Comparison of ENCODE assay signal across 10 cellular contexts in genomic region chr7:143382791-143383641, GRCh38. TPM values are rescaled to one million over a fixed set of nuclear protein-coding genes. Genes with fewer than 3 reads are reported as not detected.
A peak's percentile ranks its signal among the peaks of the same experiment; 100 is the strongest.
DNase-seq lines count a peak whose midpoint lies in the region; ATAC-seq and FAIRE-seq lines count a peak whose summit lies in the region.
"Had no signal": no experiment of that assay in that cellular context is flagged by ENCODE, and none has a peak within 500 bp of the region (broad histone marks: within the 10 kb centered on the region; RNA-seq: fewer than 3 reads in every experiment).

No MANE protein-coding gene starts in this region.

- peak overlapping the region; percentile 98 for H3K9ac ChIP-seq in GM23248
- H3K9ac ChIP-seq in iPS-18a (ENCODE audit: low read length), result no peak overlapping the region

- in situ Hi-C loops in GM23248 (cut with MboI), result no loop called here

- H3K9me2 ChIP-seq in GM23248 (ENCODE audit: insufficient read depth), result no peaks in the 10 kb centered on the region

- FAIRE-seq in small intestine (lab: Jason Lieb, UNC), result no peak

- H3K4me3 ChIP-seq in GM23248 (peak overlapping the region; percentile 98), iPS-18a (ENCODE audit: low read length) (peak overlapping the region; percentile 88), small intestine (ENCODE audit: low read depth in 1 of 2, low read length in 2 of 2) (no peak overlapping the region)

- H3K4me1 ChIP-seq in GM23248 (ENCODE audit: insufficient read depth), result peaks cover 38% of the 10 kb centered on the region
- peaks cover 16% of the 10 kb centered on the region for H3K4me1 ChIP-seq in iPS-18a (ENCODE audit: control insufficient read depth, low read depth, low read length)
- H3K4me1 ChIP-seq in small intestine (ENCODE audit: control insufficient read depth in 2 of 2, insufficient read depth in 1 of 2, low read depth in 1 of 2, low read length in 1 of 2), result peaks cover 5 to 16% of the 10 kb centered on the region in 2 donors

- H3K27ac ChIP-seq in GM23248, result peak overlapping the region; percentile 98; the same call in 1 of the 2 replicates
- peak overlapping the region; percentile 96 for H3K27ac ChIP-seq in angular gyrus (ENCODE audit: low read depth, low read length)
- H3K27ac ChIP-seq in iPS-18a (ENCODE audit: low read length), result no peak overlapping the region
- H3K27ac ChIP-seq in small intestine (ENCODE audit: low read depth in 1 of 2, low read length in 1 of 2), result peak overlapping the region; percentile 26 to 97

- H3F3A ChIP-seq in GM23248 (ENCODE audit: insufficient read depth), result peaks cover 58% of the 10 kb centered on the region

- H3K79me2 ChIP-seq in GM23248 (ENCODE audit: insufficient read depth), result peaks cover 87% of the 10 kb centered on the region

- H3K36me3 ChIP-seq in GM23248 (ENCODE audit: low read depth) (peaks cover 5% of the 10 kb centered on the region; the same call in 1 of the 2 replicates), iPS-18a (ENCODE audit: control insufficient read depth, low read depth, low read length) (peaks cover 35% of the 10 kb centered on the region), small intestine (ENCODE audit: control insufficient read depth in 2 of 2, insufficient read depth in 2 of 2, low read length in 2 of 2) (no peaks in the 10 kb centered on the region)

- H3K4me2 ChIP-seq in GM23248 (ENCODE audit: unreplicated experiment), result peak overlapping the region; percentile 99

- H3K9me3 ChIP-seq in GM23248 (ENCODE audit: low read depth) (no peaks in the 10 kb centered on the region), iPS-18a (ENCODE audit: control insufficient read depth, low read depth, low read length) (no peaks in the 10 kb centered on the region), small intestine (ENCODE audit: control insufficient read depth, low read depth) (no peaks in the 10 kb centered on the region)

- H3K27me3 ChIP-seq in GM23248 (replicated peaks; ENCODE audit: insufficient read depth) (no peaks in the 10 kb centered on the region), iPS-18a (ENCODE audit: control insufficient read depth, insufficient read depth, low read length) (no peaks in the 10 kb centered on the region), small intestine (ENCODE audit: control insufficient read depth in 2 of 2, insufficient read depth in 2 of 2, low read length in 2 of 2) (no peaks in the 10 kb centered on the region)

- DNase-seq in GM23248 (no peak), small intestine (no peak), HT-29 (ENCODE audit: low spot score) (no peak), activated gamma-delta T cell treated with Interleukin-2 at 50 U/mL for 16 hours (no peak)
- DNase-seq: activated CD8-positive, alpha-beta memory T cell treated with anti-CD3 and anti-CD28 coated beads for 24 hours had no signal

- 74 to 78% methylated on average over 12 to 15 of the region's 15 CpGs for WGBS in GM23248 (ENCODE audit: low coverage in 1 of 2, low lambda C conversion rate in 2 of 2, missing lambda C conversion rate in 2 of 2), 2 experiments
- 83 to 88% (median 85%) methylated on average over 15 of the region's 15 CpGs for WGBS in small intestine, 3 donors

- H4K20me1 ChIP-seq in GM23248 (ENCODE audit: insufficient read depth), result peaks cover 25% of the 10 kb centered on the region

- no peak overlapping the region for H2AFZ ChIP-seq in GM23248

- no peak for ATAC-seq in GM21360 (IDR thresholded peaks at IDR 0.05; ENCODE audit: unreplicated experiment)
- no peak for ATAC-seq in GM18520 (IDR thresholded peaks at IDR 0.05; ENCODE audit: unreplicated experiment)

RNA-seq across cellular contexts. Expression of gene ZYX, which starts 1.9 kb away (rescaled TPM):
- total RNA-seq in GM23248 (2014; rRNA removed; shearing (Covaris generic)), result 140 and 148 TPM in 2 replicates
- 380 and 396 TPM in 2 replicates for polyA plus RNA-seq in GM23248 (2016; fragmentation: Nextera tagmentation; extraction: Ambion mirVana)
- polyA plus RNA-seq in small intestine, result 10 to 100 TPM; 50.3 to 73.2 (median 50.8) TPM
- total RNA-seq in HT-29 (2014; rRNA removed; shearing (Covaris generic)), result 116 and 148 TPM in 2 replicates

RNA-seq across cellular contexts. Expression of gene FAM131B, which starts 20.5 kb away (rescaled TPM):
- total RNA-seq in GM23248 (2014; rRNA removed; shearing (Covaris generic)), result 3.0 TPM in 2 replicates
- polyA plus RNA-seq in GM23248 (2016; fragmentation: Nextera tagmentation; extraction: Ambion mirVana) (0.50 and 1.1 TPM in 2 replicates), small intestine (1 to 10 TPM in 1 of 3 donors, under 1 TPM in 1, not detected in 1; 0.54 to 3.3 TPM)
- total RNA-seq in HT-29 (2014; rRNA removed; shearing (Covaris generic)), result 13.2 and 17.6 TPM in 2 replicates

RNA-seq across cellular contexts. Expression of gene EPHA1, which starts 25.6 kb away (rescaled TPM):
- not detected in 2 replicates for total RNA-seq in GM23248 (2014; rRNA removed; shearing (Covaris generic))
- polyA plus RNA-seq in GM23248 (2016; fragmentation: Nextera tagmentation; extraction: Ambion mirVana), result 0.80 and 0.83 TPM in 2 replicates
- polyA plus RNA-seq in small intestine, result 10 to 100 TPM; 14.6 to 42.3 (median 19.6) TPM
- 54.3 and 65.6 TPM in 2 replicates for total RNA-seq in HT-29 (2014; rRNA removed; shearing (Covaris generic))
- total RNA-seq: myocyte had no signal

Comparison
In these comparisons a context has a peak if more than half of its experiments do, and no peak if none do; other contexts are left out.
1. H3K4me3 ChIP-seq: peak in GM23248 (single experiment) and iPS-18a (single experiment); none in small intestine (0 of 2).
2. RNA of gene EPHA1, which starts 25.6 kb away (total RNA-seq): 54.3 to 65.6 TPM in HT-29; not detected in GM23248; every median in the first group is over 10 times any median in the second.